In the genomic region with DNA sequence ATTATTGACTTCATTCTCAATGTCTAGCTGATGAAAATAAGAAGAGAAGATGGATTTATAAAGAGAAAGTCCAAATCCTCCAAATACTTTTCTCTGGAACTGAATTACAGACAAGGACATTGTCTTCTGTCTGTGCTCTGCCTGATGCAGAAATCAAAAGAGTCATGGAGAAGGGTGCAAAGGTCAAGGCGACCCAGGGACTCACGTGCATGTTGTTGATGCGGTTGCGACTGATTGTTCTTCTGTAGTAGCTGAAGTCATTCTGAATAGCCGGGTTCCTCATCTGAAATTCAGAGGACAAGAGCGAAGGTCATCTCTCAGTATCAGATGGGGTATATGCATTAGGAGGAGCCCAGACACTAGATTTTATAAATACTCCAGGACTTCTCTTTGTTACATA, we compare ENCODE assay signal across 1 cellular context.
TF ChIP-seq lines count a peak whose summit lies in the region.

No MANE protein-coding gene starts in this region.

TF ChIP-seq in HepG2, 621 proteins besides CTCF, POLR2A, EP300 and RAD21:
- TF ChIP-seq FOXK1 (CRISPR knock-in tag; IDR thresholded peaks at IDR 0.05; ENCODE audit: borderline replicate concordance, low read depth) = no peak
- TF ChIP-seq SNAI1 (CRISPR knock-in tag; IDR thresholded peaks at IDR 0.05; ENCODE audit: borderline replicate concordance) = no peak
- TF ChIP-seq SMAD1 (CRISPR knock-in tag; IDR thresholded peaks at IDR 0.05; ENCODE audit: borderline replicate concordance, low read depth) = no peak
- TF ChIP-seq MTERF4 (CRISPR knock-in tag; IDR thresholded peaks at IDR 0.05) = no peak
- TF ChIP-seq BHLHE40 (IDR thresholded peaks at IDR 0.05; ENCODE audit: low read length) = peak; percentile 95
- TF ChIP-seq, protein P1, sequence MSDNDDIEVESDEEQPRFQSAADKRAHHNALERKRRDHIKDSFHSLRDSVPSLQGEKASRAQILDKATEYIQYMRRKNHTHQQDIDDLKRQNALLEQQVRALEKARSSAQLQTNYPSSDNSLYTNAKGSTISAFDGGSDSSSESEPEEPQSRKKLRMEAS (IDR thresholded peaks at IDR 0.05) = no peak
- 0 out of 2 replicates have a peak, but pooled peaks have one; percentile 38 for TF ChIP-seq NR2F6 (IDR thresholded peaks at IDR 0.05)
- TF ChIP-seq NR2F6 (CRISPR knock-in tag; IDR thresholded peaks at IDR 0.05) = no peak
- no peak for TF ChIP-seq SATB2 (CRISPR knock-in tag; IDR thresholded peaks at IDR 0.05)
- TF ChIP-seq SOX6 (IDR thresholded peaks at IDR 0.05) = no peak
- TF ChIP-seq SOX6 (CRISPR knock-in tag; IDR thresholded peaks at IDR 0.05) = peak; percentile 44; the same call in 1 of the 2 replicates
- no peak for TF ChIP-seq ARID3A (IDR thresholded peaks at IDR 0.05; ENCODE audit: low read depth, low read length)
- TF ChIP-seq, protein P2, sequence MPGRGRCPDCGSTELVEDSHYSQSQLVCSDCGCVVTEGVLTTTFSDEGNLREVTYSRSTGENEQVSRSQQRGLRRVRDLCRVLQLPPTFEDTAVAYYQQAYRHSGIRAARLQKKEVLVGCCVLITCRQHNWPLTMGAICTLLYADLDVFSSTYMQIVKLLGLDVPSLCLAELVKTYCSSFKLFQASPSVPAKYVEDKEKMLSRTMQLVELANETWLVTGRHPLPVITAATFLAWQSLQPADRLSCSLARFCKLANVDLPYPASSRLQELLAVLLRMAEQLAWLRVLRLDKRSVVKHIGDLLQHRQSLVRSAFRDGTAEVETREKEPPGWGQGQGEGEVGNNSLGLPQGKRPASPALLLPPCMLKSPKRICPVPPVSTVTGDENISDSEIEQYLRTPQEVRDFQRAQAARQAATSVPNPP (CRISPR knock-in tag; IDR thresholded peaks at IDR 0.05) = no peak
- no peak for TF ChIP-seq CEBPG (CRISPR knock-in tag; IDR thresholded peaks at IDR 0.05)
- TF ChIP-seq SETDB1 (CRISPR knock-in tag; IDR thresholded peaks at IDR 0.05; ENCODE audit: borderline replicate concordance) = no peak
- no peak for TF ChIP-seq ZBTB2 (CRISPR knock-in tag; IDR thresholded peaks at IDR 0.05; ENCODE audit: low read depth)
- TF ChIP-seq HNF4A (CRISPR knock-in tag; IDR thresholded peaks at IDR 0.05) = peak; percentile 78
- no peak for TF ChIP-seq KDM5B (CRISPR knock-in tag; IDR thresholded peaks at IDR 0.05; ENCODE audit: borderline replicate concordance)
- TF ChIP-seq SOX13 (IDR thresholded peaks at IDR 0.05) = no peak
- TF ChIP-seq SOX13 (CRISPR knock-in tag; conservative IDR thresholded peaks at IDR 0.05 in 1 of 2, IDR thresholded peaks at IDR 0.05 in 1 of 2) = peak in 1 of 2 experiments; percentile 69; a peak in 2 of 4 replicates
- no peak for TF ChIP-seq ZNF556 (CRISPR knock-in tag; IDR thresholded peaks at IDR 0.05; ENCODE audit: borderline replicate concordance)
- TF ChIP-seq NR2C2 (CRISPR knock-in tag; IDR thresholded peaks at IDR 0.05; ENCODE audit: borderline replicate concordance) = 0 out of 2 replicates have a peak, but pooled peaks have one; percentile 18
- TF ChIP-seq REXO4 (CRISPR knock-in tag; IDR thresholded peaks at IDR 0.05; ENCODE audit: borderline replicate concordance) = no peak
- 0 out of 2 replicates have a peak, but pooled peaks have one; percentile 28 for TF ChIP-seq ZNF331 (CRISPR knock-in tag; IDR thresholded peaks at IDR 0.05)
- no peak for TF ChIP-seq GPN1 (CRISPR knock-in tag; IDR thresholded peaks at IDR 0.05; ENCODE audit: borderline replicate concordance)
- no peak for TF ChIP-seq EEA1 (CRISPR knock-in tag; IDR thresholded peaks at IDR 0.05; ENCODE audit: borderline replicate concordance)
- TF ChIP-seq TCF7 (IDR thresholded peaks at IDR 0.05; ENCODE audit: low read depth) = no peak
- no peak for TF ChIP-seq SMYD3 (CRISPR knock-in tag; IDR thresholded peaks at IDR 0.05)
- TF ChIP-seq ATF3 (CRISPR knock-in tag; IDR thresholded peaks at IDR 0.05) = no peak
- no peak for TF ChIP-seq ZNF577 (CRISPR knock-in tag; IDR thresholded peaks at IDR 0.05; ENCODE audit: borderline replicate concordance, low read depth)
- TF ChIP-seq NR2F1 (CRISPR knock-in tag; IDR thresholded peaks at IDR 0.05) = peak in 1 of 2 experiments; percentile 46; a peak in 1 of 4 replicates
- TF ChIP-seq PHF20 (CRISPR knock-in tag; IDR thresholded peaks at IDR 0.05) = no peak
- TF ChIP-seq ZNF691 (CRISPR knock-in tag; IDR thresholded peaks at IDR 0.05; ENCODE audit: borderline replicate concordance, low read depth) = no peak
- peak; percentile 57 for TF ChIP-seq SOX5 (CRISPR knock-in tag; IDR thresholded peaks at IDR 0.05; ENCODE audit: borderline replicate concordance)
- TF ChIP-seq KAT8 (CRISPR knock-in tag; IDR thresholded peaks at IDR 0.05) = no peak
